ENCODE assay signal across 10 cellular contexts in the genomic region with DNA sequence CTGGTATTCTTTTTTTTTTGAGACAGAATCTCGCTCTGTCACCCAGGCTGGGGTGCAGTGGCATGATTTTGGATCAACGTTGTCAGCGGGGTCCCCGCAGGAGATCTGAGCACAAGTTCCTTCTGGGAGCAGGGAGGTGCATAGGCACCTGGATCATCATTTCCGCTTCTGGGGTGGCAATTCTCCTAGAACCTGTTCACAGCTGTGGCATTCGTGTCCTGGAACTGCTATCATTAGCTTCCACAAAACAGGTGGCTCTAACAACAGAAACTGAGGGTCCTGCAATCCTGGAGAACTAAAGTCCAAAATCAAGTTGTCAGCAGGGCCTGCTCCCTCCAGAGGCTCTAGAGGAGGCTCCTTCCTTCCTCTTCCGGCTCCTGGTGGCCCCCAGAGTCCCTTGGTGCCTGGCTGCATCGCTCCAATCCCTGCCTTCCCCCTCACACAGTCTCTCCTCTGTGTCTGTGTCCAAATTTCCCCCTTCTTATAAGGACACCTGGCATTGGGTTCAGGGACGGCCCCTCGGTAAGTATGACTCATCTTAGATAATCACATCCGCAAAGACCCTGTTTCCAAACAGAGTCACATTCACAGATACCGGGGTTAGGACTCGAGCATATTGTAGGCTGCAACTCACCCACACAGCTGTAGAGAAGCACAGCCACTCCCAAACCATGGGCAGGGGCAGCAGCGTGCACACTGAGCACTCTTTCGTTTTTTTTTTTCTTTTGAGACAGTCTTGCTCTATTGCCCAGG. TPM values are rescaled to one million over a fixed set of nuclear protein-coding genes. Genes with fewer than 3 reads are reported as not detected.
A peak's percentile ranks its signal among the peaks of the same experiment; 100 is the strongest.
DNase-seq lines count a peak whose midpoint lies in the region; ATAC-seq and TF ChIP-seq lines count a peak whose summit lies in the region.
"Had no signal": no experiment of that assay in that cellular context is flagged by ENCODE, and none has a peak within 500 bp of the region (broad histone marks: within the 10 kb centered on the region; RNA-seq: fewer than 3 reads in every experiment).

No MANE protein-coding gene starts in this region.

- H3F3A ChIP-seq in DOHH2 (ENCODE audit: control insufficient read depth, insufficient read depth), result peaks cover 53% of the 10 kb centered on the region

- H3K27ac ChIP-seq in DOHH2 (ENCODE audit: low read depth, low read length) (peak overlapping the region; percentile 88), hepatocyte (no peak overlapping the region)
- H3K27ac ChIP-seq: tibial artery had no signal

- peak overlapping the region; percentile 64 for H3K4me3 ChIP-seq in DOHH2 (ENCODE audit: low read length)
- H3K4me3 ChIP-seq in hepatocyte, result no peak overlapping the region
- H3K4me3 ChIP-seq: tibial artery had no signal

- DNase-seq in GM19238 (ENCODE audit: insufficient read length, low spot score) (peak; percentile 55), HT-29 (ENCODE audit: low spot score) (no peak), NCI-H446 treated with DMSO at 0.1 percent for 48 hours (lab: John Stamatoyannopoulos, UW) (no peak), hepatocyte (ENCODE audit: low spot score) (no peak), AG08396 (ENCODE audit: low spot score) (no peak)
- DNase-seq: T1000, tibial artery had no signal

- H3K27me3 ChIP-seq in DOHH2 (ENCODE audit: control insufficient read depth, low read length), result no peaks in the 10 kb centered on the region
- no peaks in the 10 kb centered on the region for H3K27me3 ChIP-seq in hepatocyte

- H3K4me2 ChIP-seq in DOHH2 (ENCODE audit: low read length) (peak overlapping the region; percentile 70), hepatocyte (no peak overlapping the region)

- H3K36me3 ChIP-seq in DOHH2 (ENCODE audit: control insufficient read depth, low read length) (peaks cover 14% of the 10 kb centered on the region; the same call in 1 of the 2 replicates), hepatocyte (replicated peaks; ENCODE audit: insufficient read depth, low read depth) (no peaks in the 10 kb centered on the region)
- H3K36me3 ChIP-seq: tibial artery had no signal

- WGBS in hepatocyte (ENCODE audit: low lambda C conversion rate, missing lambda C conversion rate), result 68% methylated on average over 15 of the region's 15 CpGs

- H4K20me1 ChIP-seq in DOHH2 (ENCODE audit: control insufficient read depth, insufficient read depth, low read depth, low read length) (no peaks in the 10 kb centered on the region), hepatocyte (ENCODE audit: insufficient read depth, poor library complexity, severe bottlenecking) (no peaks in the 10 kb centered on the region)

- no peaks in the 10 kb centered on the region for H3K9me3 ChIP-seq in DOHH2 (ENCODE audit: control insufficient read depth, insufficient read depth, low read length)
- H3K9me3 ChIP-seq in hepatocyte (ENCODE audit: low read depth), result no peaks in the 10 kb centered on the region
- H3K9me3 ChIP-seq: tibial artery had no signal

- H3K9me2 ChIP-seq in DOHH2 (replicated peaks; ENCODE audit: control insufficient read depth, low read length), result no peaks in the 10 kb centered on the region
- H3K9me2 ChIP-seq in hepatocyte (replicated peaks; ENCODE audit: insufficient read depth), result no peaks in the 10 kb centered on the region

- peak overlapping the region; percentile 15 for H3K27ac Mint-ChIP-seq in T-helper 1 cell treated with Interleukin-12 subunit alpha and Interleukin-12 subunit beta and Interleukin-4 antibody, amounts not matched to agents 30 μg/mL and 1 μg/mL, for 36 hours

- no peak overlapping the region for H3K4me3 Mint-ChIP-seq in T-helper 1 cell treated with Interleukin-12 subunit alpha and Interleukin-12 subunit beta and Interleukin-4 antibody, amounts not matched to agents 30 μg/mL and 1 μg/mL, for 36 hours

- H3K79me2 ChIP-seq in DOHH2 (ENCODE audit: control insufficient read depth, low read length) (peaks cover 22% of the 10 kb centered on the region), hepatocyte (no peaks in the 10 kb centered on the region)

- H3K4me1 ChIP-seq in DOHH2 (ENCODE audit: control insufficient read depth, low read length) (peaks cover 85% of the 10 kb centered on the region), hepatocyte (ENCODE audit: insufficient read depth) (peaks cover 15% of the 10 kb centered on the region)

- peak; percentile 45 for ATAC-seq in HG03097 (IDR thresholded peaks at IDR 0.05; ENCODE audit: low FRiP score, unreplicated experiment)

- no peak for TF ChIP-seq CTCF in DOHH2 (IDR thresholded peaks at IDR 0.05; ENCODE audit: low read depth, low read length, poor library complexity, severe bottlenecking)
- no peak for TF ChIP-seq CTCF in hepatocyte (IDR thresholded peaks at IDR 0.05; ENCODE audit: poor library complexity)

- H3K9me3 Mint-ChIP-seq in T-helper 1 cell treated with Interleukin-12 subunit alpha and Interleukin-12 subunit beta and Interleukin-4 antibody, amounts not matched to agents 30 μg/mL and 1 μg/mL, for 36 hours, result no peaks in the 10 kb centered on the region

- no peaks in the 10 kb centered on the region for H3K36me3 Mint-ChIP-seq in T-helper 1 cell treated with Interleukin-12 subunit alpha and Interleukin-12 subunit beta and Interleukin-4 antibody, amounts not matched to agents 30 μg/mL and 1 μg/mL, for 36 hours (ENCODE audit: low read depth)

- H3K4me1 Mint-ChIP-seq in T-helper 1 cell treated with Interleukin-12 subunit alpha and Interleukin-12 subunit beta and Interleukin-4 antibody, amounts not matched to agents 30 μg/mL and 1 μg/mL, for 36 hours (ENCODE audit: low read depth), result peaks cover 24% of the 10 kb centered on the region

- peaks cover 3% of the 10 kb centered on the region for H3K27me3 Mint-ChIP-seq in T-helper 1 cell treated with Interleukin-12 subunit alpha and Interleukin-12 subunit beta and Interleukin-4 antibody, amounts not matched to agents 30 μg/mL and 1 μg/mL, for 36 hours (ENCODE audit: low read depth)

- H2AFZ ChIP-seq in hepatocyte, result no peak overlapping the region

RNA-seq across cellular contexts. Expression of gene KLHDC4, which starts 43.5 kb away (rescaled TPM):
- 64.8 and 73.6 TPM in 2 replicates for total RNA-seq in HT-29 (2014; rRNA removed; shearing (Covaris generic))
- 12.8 and 16.3 TPM in 2 replicates for total RNA-seq in hepatocyte
- polyA plus RNA-seq in hepatocyte, result 15.6 and 17.7 TPM in 2 replicates

RNA-seq across cellular contexts. Expression of gene SLC7A5, which starts 60.0 kb away (rescaled TPM):
- total RNA-seq in HT-29 (2014; rRNA removed; shearing (Covaris generic)), result 125 and 147 TPM in 2 replicates
- 20.4 and 29.3 TPM in 2 replicates for total RNA-seq in hepatocyte
- polyA plus RNA-seq in hepatocyte, result 52.5 and 56.2 TPM in 2 replicates
